Comparison of ENCODE assay signal across 8 cellular contexts in the genomic region with DNA sequence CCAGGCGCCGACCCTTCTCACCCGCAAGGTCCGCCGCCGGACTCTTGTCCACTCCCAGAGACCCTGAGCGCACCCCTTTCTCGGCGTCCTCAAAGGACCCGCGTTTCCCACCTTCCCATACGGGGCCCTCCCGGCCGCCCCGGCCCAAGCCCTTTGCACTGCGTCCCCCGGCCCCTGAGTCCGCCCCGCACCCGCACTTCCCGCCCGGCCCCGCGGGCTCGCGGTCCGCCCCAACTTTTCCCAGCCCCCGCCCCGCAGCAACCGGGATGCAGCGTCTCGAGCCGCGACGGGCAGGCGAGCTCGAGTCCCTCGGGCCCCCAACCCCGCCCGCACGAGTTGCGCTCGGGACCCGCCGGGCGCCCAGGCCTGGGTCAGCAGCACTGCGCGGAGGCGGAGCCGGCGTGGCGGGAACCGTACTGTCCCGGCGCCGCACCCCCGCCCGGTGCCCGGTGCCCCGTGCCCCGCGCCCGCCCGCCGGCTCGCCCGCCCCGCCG. TPM values are rescaled to one million over a fixed set of nuclear protein-coding genes. Genes with fewer than 3 reads are reported as not detected.
DNase-seq lines count a peak whose midpoint lies in the region; ATAC-seq and TF ChIP-seq lines count a peak whose summit lies in the region.

No MANE protein-coding gene starts in this region.

- ATAC-seq in GM19023 (IDR thresholded peaks at IDR 0.05; ENCODE audit: unreplicated experiment) (peak; percentile 49), HG03139 (IDR thresholded peaks at IDR 0.05; ENCODE audit: unreplicated experiment) (peak; percentile 43), right cardiac atrium (peak; percentile 50 to 65), gastrocnemius medialis (peak; percentile 53 to 63)

- H3K27ac ChIP-seq in right cardiac atrium (ENCODE audit: low read length) (peak overlapping the region; percentile 76), gastrocnemius medialis (peak overlapping the region; percentile 69 to 77 (median 74))

- H3K4me3 ChIP-seq in right cardiac atrium (ENCODE audit: low read length): peak overlapping the region; percentile 79
- H3K4me3 ChIP-seq in gastrocnemius medialis: peak overlapping the region; percentile 62 to 83 (median 72)

- in situ Hi-C loops in gastrocnemius medialis (cut with MboI; ENCODE audit: low sequenced_read_pairs in 4 of 4): loop anchor here (5.0 to 10.0 kb wide), 3 partner anchors 112 to 308 kb away; no protein-coding TSS in a partner anchor

- H3K4me1 ChIP-seq in right cardiac atrium (ENCODE audit: control insufficient read depth, insufficient read depth, low read length): peaks cover 9% of the 10 kb centered on the region
- H3K4me1 ChIP-seq in gastrocnemius medialis: peaks cover 13 to 15% of the 10 kb centered on the region in 2 donors

- TF ChIP-seq POLR2A in gastrocnemius medialis (IDR thresholded peaks at IDR 0.05): no peak

- intact Hi-C loops in right cardiac atrium (cut with DNase I): loop anchor here in 3 of 4 donors (2.0 to 10.0 kb wide), 4 partner anchors 58 to 308 kb away; no protein-coding TSS in a partner anchor
- intact Hi-C loops in gastrocnemius medialis (cut with DNase I; ENCODE audit: low total_unique reads): loop anchor here (1.0 to 10.0 kb wide), 6 partner anchors 18 to 308 kb away; no protein-coding TSS in a partner anchor

- no peak for TF ChIP-seq CTCF in gastrocnemius medialis (IDR thresholded peaks at IDR 0.05 in 4 of 5, conservative IDR thresholded peaks at IDR 0.05 in 1 of 5)

- WGBS in right cardiac atrium: 1% methylated on average over 63 of the region's 69 CpGs

- DNase-seq in AG08396 (ENCODE audit: low spot score) (peak; percentile 50), right cardiac atrium (peak in 2 of 3 donors; percentile 46 to 82), gastrocnemius medialis (no peak), NCI-H1694 treated with DMSO at 0.1 percent for 48 hours (lab: John Stamatoyannopoulos, UW) (no peak), T-helper 9 cell (no peak)
- DNase-seq in activated T-cell treated with anti-CD3 and anti-CD28 coated beads, Interleukin-2, amount 50 U/mL, for 48 hours: peak; percentile 42 to 53

- H3K36me3 ChIP-seq in gastrocnemius medialis: no peaks in the 10 kb centered on the region

- no peaks in the 10 kb centered on the region for H3K27me3 ChIP-seq in right cardiac atrium (ENCODE audit: control insufficient read depth, insufficient read depth)
- H3K27me3 ChIP-seq in gastrocnemius medialis: no peaks in the 10 kb centered on the region

- peaks cover 2% of the 10 kb centered on the region for H3K9me3 ChIP-seq in right cardiac atrium (ENCODE audit: control insufficient read depth, low read length)
- H3K9me3 ChIP-seq in gastrocnemius medialis: no peaks in the 10 kb centered on the region

RNA-seq across cellular contexts. Expression of gene SMCO4, which starts 0.4 kb away (rescaled TPM):
- total RNA-seq in right cardiac atrium (10 to 100 TPM; 31.8 to 95.6 (median 59.8) TPM), gastrocnemius medialis (10 to 100 TPM in 2 of 4 donors, 1 to 10 TPM in 2; 3.1 to 18.1 (median 10.2) TPM)
- 69.9 TPM for polyA plus RNA-seq in right cardiac atrium

Comparison
In these comparisons a context has a peak if more than half of its experiments do, and no peak if none do; other contexts are left out.
1. DNase-seq: peak in AG08396 (single experiment), activated T-cell treated with anti-CD3 and anti-CD28 coated beads, Interleukin-2, amount 50 U/mL, for 48 hours (2 of 2) and right cardiac atrium (2 of 3); none in gastrocnemius medialis (0 of 2), NCI-H1694 treated with DMSO at 0.1 percent for 48 hours (single experiment) and T-helper 9 cell (single experiment).
2. Peak in every context shown above with its lines, with median percentiles within 50 percentile points of each other: ATAC-seq.